Comparison of ENCODE assay signal across 20 cellular contexts in genomic region chr2:118833716-118834439, GRCh38. TPM values are rescaled to one million over a fixed set of nuclear protein-coding genes. Genes with fewer than 3 reads are reported as not detected.
DNase-seq lines count a peak whose midpoint lies in the region; ATAC-seq lines count a peak whose summit lies in the region.
"Had no signal": no experiment of that assay in that cellular context is flagged by ENCODE, and none has a peak within 500 bp of the region (broad histone marks: within the 10 kb centered on the region; RNA-seq: fewer than 3 reads in every experiment).

No MANE protein-coding gene starts in this region.

- no peak for DNase-seq in effector memory CD8-positive, alpha-beta T cell
- DNase-seq in mesendoderm (peak; percentile 26), pons (ENCODE audit: low spot score) (no peak), NCI-H524 treated with DMSO at 0.1 percent for 48 hours (lab: John Stamatoyannopoulos, UW) (no peak), AML-193 (lab: John Stamatoyannopoulos, UW) (no peak)
- no peak for DNase-seq in stimulated activated naive B cell treated with anti-CD40 and anti-IgM and Interleukin-4, amounts not matched to agents 10 μg/mL and 1 μg/mL and 100 μg/mL, for 72 hours
- DNase-seq: activated CD4-positive, alpha-beta T cell treated with anti-CD3 and anti-CD28 coated beads, Interleukin-2, amount 10 ng/mL, durations not matched to agents 24 days and 14 days; activated naive CD4-positive, alpha-beta T cell treated with anti-CD3 and anti-CD28 coated beads for 36 hours; activated T-cell treated with anti-CD3 and anti-CD28 coated beads, Interleukin-2, amount 50 U/mL, for 72 hours; colonic mucosa; GOT3; Karpas-422; mammary epithelial cell; right cardiac atrium; SK-N-SH; thyroid gland had no signal

- H3K36me3 ChIP-seq in HUES48 (ENCODE audit: control insufficient read depth, insufficient read depth, low read length) (no peaks in the 10 kb centered on the region), mesendoderm (ENCODE audit: control insufficient read depth, insufficient read depth, low read length) (no peaks in the 10 kb centered on the region)
- H3K36me3 ChIP-seq: colonic mucosa, pancreas, thyroid gland had no signal

- H3K18ac ChIP-seq in mesendoderm (ENCODE audit: low read length), result no peak overlapping the region

- no peak overlapping the region for H3K23ac ChIP-seq in mesendoderm (ENCODE audit: low read length)

- no peak overlapping the region for H3K56ac ChIP-seq in mesendoderm (ENCODE audit: low read length)

- no peaks in the 10 kb centered on the region for H3K36me3 Mint-ChIP-seq in effector memory CD8-positive, alpha-beta T cell (ENCODE audit: insufficient read depth)
- H3K36me3 Mint-ChIP-seq in stimulated activated naive B cell treated with anti-CD40 and anti-IgM and Interleukin-4, amounts not matched to agents 10 μg/mL and 1 μg/mL and 100 μg/mL, for 72 hours, result peaks cover 0 to 2% of the 10 kb centered on the region in 2 donors

- no peaks in the 10 kb centered on the region for H3K79me1 ChIP-seq in mesendoderm (ENCODE audit: low read length)

- no peaks in the 10 kb centered on the region for H3K79me2 ChIP-seq in mesendoderm (ENCODE audit: control insufficient read depth, insufficient read depth, low read length)

- H3K9me3 ChIP-seq in HUES48 (ENCODE audit: control insufficient read depth, insufficient read depth, low read length), result no peaks in the 10 kb centered on the region
- H3K9me3 ChIP-seq: colonic mucosa, pancreas, SK-N-SH, thyroid gland had no signal

- WGBS in mesendoderm (ENCODE audit: extremely low coverage, insufficient coverage, low lambda C conversion rate), result no CpG with 5 or more reads among the region's 35 CpGs

- H2BK15ac ChIP-seq in mesendoderm (replicated peaks; ENCODE audit: low read depth), result no peak overlapping the region

- H2AK5ac ChIP-seq in mesendoderm (ENCODE audit: low read length), result no peak overlapping the region

- no peak overlapping the region for H2BK120ac ChIP-seq in mesendoderm (ENCODE audit: low read depth, low read length)

- H4K5ac ChIP-seq in mesendoderm (ENCODE audit: low read length), result no peak overlapping the region

- no peaks in the 10 kb centered on the region for H3K9me3 Mint-ChIP-seq in effector memory CD8-positive, alpha-beta T cell
- no peaks in the 10 kb centered on the region for H3K9me3 Mint-ChIP-seq in stimulated activated naive B cell treated with anti-CD40 and anti-IgM and Interleukin-4, amounts not matched to agents 10 μg/mL and 1 μg/mL and 100 μg/mL, for 72 hours
- H3K9me3 Mint-ChIP-seq: activated CD4-positive, alpha-beta T cell treated with anti-CD3 and anti-CD28 coated beads, Interleukin-2, amount 10 ng/mL, durations not matched to agents 24 days and 14 days; activated naive CD4-positive, alpha-beta T cell treated with anti-CD3 and anti-CD28 coated beads for 36 hours; activated T-cell treated with anti-CD3 and anti-CD28 coated beads, Interleukin-2, amount 50 U/mL, for 72 hours; stimulated activated naive CD8-positive, alpha-beta T cell treated with anti-CD3 and anti-CD28 coated beads, Interleukin-15, Interleukin-2, amounts not matched to agents 100 ng/mL and 50 ng/mL, for 24 hours had no signal

- H3K4me1 Mint-ChIP-seq in effector memory CD8-positive, alpha-beta T cell (ENCODE audit: low read depth in 2 of 2), result peaks cover 5 to 8% of the 10 kb centered on the region in 2 donors
- peaks cover 10 to 29% of the 10 kb centered on the region in 2 donors for H3K4me1 Mint-ChIP-seq in stimulated activated naive B cell treated with anti-CD40 and anti-IgM and Interleukin-4, amounts not matched to agents 10 μg/mL and 1 μg/mL and 100 μg/mL, for 72 hours

- H3K4me1 ChIP-seq in HUES48 (ENCODE audit: control insufficient read depth, insufficient read depth, low read length) (peaks cover 30% of the 10 kb centered on the region), mesendoderm (ENCODE audit: control insufficient read depth, low read depth, low read length) (peaks cover 2% of the 10 kb centered on the region)

- H3K27me3 ChIP-seq in HUES48 (ENCODE audit: control insufficient read depth, insufficient read depth, low read length) (peaks cover 100% of the 10 kb centered on the region), mesendoderm (ENCODE audit: insufficient read depth, low read length, poor library complexity) (peaks cover 70% of the 10 kb centered on the region)

- H3K27ac ChIP-seq in HUES48 (ENCODE audit: low read depth, low read length), result no peak overlapping the region
- no peak overlapping the region for H3K27ac ChIP-seq in mesendoderm (ENCODE audit: low read depth, low read length)
- H3K27ac ChIP-seq: colonic mucosa, pancreas, thyroid gland had no signal

- H3K27me3 Mint-ChIP-seq in effector memory CD8-positive, alpha-beta T cell, result peaks cover 81 to 96% of the 10 kb centered on the region in 2 donors
- peaks cover 71 to 91% of the 10 kb centered on the region in 2 donors for H3K27me3 Mint-ChIP-seq in stimulated activated naive B cell treated with anti-CD40 and anti-IgM and Interleukin-4, amounts not matched to agents 10 μg/mL and 1 μg/mL and 100 μg/mL, for 72 hours

- no peak overlapping the region for H2BK5ac ChIP-seq in mesendoderm (ENCODE audit: low read length)

- no peak overlapping the region for H3K4ac ChIP-seq in mesendoderm (ENCODE audit: low read depth, low read length)

- no peak overlapping the region for H4K8ac ChIP-seq in mesendoderm (ENCODE audit: low read depth, low read length)

- H3K4me2 ChIP-seq in mesendoderm (ENCODE audit: low read length), result peak overlapping the region; percentile 16
- H3K4me2 ChIP-seq: SK-N-SH had no signal

- no peak overlapping the region for H3K9ac ChIP-seq in HUES48 (ENCODE audit: low read depth, low read length)
- no peak overlapping the region for H3K9ac ChIP-seq in mesendoderm (ENCODE audit: low read length)
- H3K9ac ChIP-seq: SK-N-SH had no signal

- peak overlapping the region; percentile 52 for H3K4me3 ChIP-seq in HUES48 (ENCODE audit: low read depth, low read length)
- no peak overlapping the region for H3K4me3 ChIP-seq in mesendoderm (ENCODE audit: low read length)
- H3K4me3 ChIP-seq: colonic mucosa, pancreas, thyroid gland had no signal

- peak overlapping the region; percentile 25 to 27 for H3K4me3 Mint-ChIP-seq in effector memory CD8-positive, alpha-beta T cell
- peak overlapping the region; percentile 48 to 54 for H3K4me3 Mint-ChIP-seq in stimulated activated naive B cell treated with anti-CD40 and anti-IgM and Interleukin-4, amounts not matched to agents 10 μg/mL and 1 μg/mL and 100 μg/mL, for 72 hours
- H3K4me3 Mint-ChIP-seq: activated CD4-positive, alpha-beta T cell treated with anti-CD3 and anti-CD28 coated beads, Interleukin-2, amount 10 ng/mL, durations not matched to agents 24 days and 14 days; activated naive CD4-positive, alpha-beta T cell treated with anti-CD3 and anti-CD28 coated beads for 36 hours; stimulated activated naive CD8-positive, alpha-beta T cell treated with anti-CD3 and anti-CD28 coated beads, Interleukin-15, Interleukin-2, amounts not matched to agents 100 ng/mL and 50 ng/mL, for 24 hours had no signal

- H3K27ac Mint-ChIP-seq in effector memory CD8-positive, alpha-beta T cell, result no peak overlapping the region
- H3K27ac Mint-ChIP-seq in stimulated activated naive B cell treated with anti-CD40 and anti-IgM and Interleukin-4, amounts not matched to agents 10 μg/mL and 1 μg/mL and 100 μg/mL, for 72 hours, result peak overlapping the region; percentile 67
- H3K27ac Mint-ChIP-seq: activated CD4-positive, alpha-beta T cell treated with anti-CD3 and anti-CD28 coated beads, Interleukin-2, amount 10 ng/mL, durations not matched to agents 24 days and 14 days; activated naive CD4-positive, alpha-beta T cell treated with anti-CD3 and anti-CD28 coated beads for 36 hours; activated T-cell treated with anti-CD3 and anti-CD28 coated beads, Interleukin-2, amount 50 U/mL, for 72 hours; stimulated activated naive CD8-positive, alpha-beta T cell treated with anti-CD3 and anti-CD28 coated beads, Interleukin-15, Interleukin-2, amounts not matched to agents 100 ng/mL and 50 ng/mL, for 24 hours had no signal

- ATAC-seq in effector memory CD8-positive, alpha-beta T cell (replicated peaks), result no peak
- no peak for ATAC-seq in stimulated activated naive B cell treated with anti-CD40 and anti-IgM and Interleukin-4, amounts not matched to agents 10 μg/mL and 1 μg/mL and 100 μg/mL, for 72 hours (replicated peaks)
- ATAC-seq: activated T-cell treated with anti-CD3 and anti-CD28 coated beads, Interleukin-2, amount 50 U/mL, for 72 hours; right cardiac atrium had no signal

RNA-seq across cellular contexts. Expression of gene EN1, which starts 13.6 kb away (rescaled TPM):
- 0.01 TPM for polyA plus RNA-seq in mesendoderm (2013, experiment 1 of 2)
- polyA plus RNA-seq in mesendoderm (2013, experiment 2 of 2), result not detected
- polyA plus RNA-seq: fibroblast of lung, mammary epithelial cell, pancreas, right cardiac atrium, SK-N-SH had no signal
